Comparison of ENCODE assay signal across 8 cellular contexts in the genomic region with DNA sequence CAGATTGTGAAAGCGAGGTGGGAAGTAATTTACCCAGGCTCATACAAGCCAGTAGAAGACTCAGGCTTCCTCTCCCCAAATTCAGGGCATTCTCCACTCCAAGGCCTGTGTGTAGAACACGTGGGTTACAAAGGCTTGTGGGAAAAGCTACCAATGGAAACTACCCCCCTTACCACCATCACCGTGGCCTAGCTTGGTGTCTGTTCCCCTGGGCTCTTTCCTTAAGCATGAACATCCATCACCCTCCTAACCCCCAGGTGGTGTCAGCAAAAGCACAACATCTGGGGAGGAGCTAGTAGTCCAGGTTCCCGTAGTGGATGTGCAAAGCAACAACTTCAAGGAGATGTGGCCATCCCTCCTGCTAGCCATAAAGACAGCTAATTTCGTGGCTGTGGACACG. TPM values are rescaled to one million over a fixed set of nuclear protein-coding genes. Genes with fewer than 3 reads are reported as not detected.
DNase-seq lines count a peak whose midpoint lies in the region; ATAC-seq and TF ChIP-seq lines count a peak whose summit lies in the region.

No MANE protein-coding gene starts in this region.

- H3K4me3 ChIP-seq in GM06990 (replicated peaks; ENCODE audit: low read depth, low read length), result peak overlapping the region; percentile 93
- peak overlapping the region; percentile 92 for H3K4me3 ChIP-seq in MG63
- peak overlapping the region; percentile 89 for H3K4me3 ChIP-seq in astrocyte of the spinal cord (ENCODE audit: low read depth, low read length)
- peak overlapping the region; percentile 92 for H3K4me3 ChIP-seq in lower lobe of right lung
- peak overlapping the region; percentile 60 to 89 (median 68) for H3K4me3 ChIP-seq in transverse colon

- peak overlapping the region; percentile 99 for H3K27ac ChIP-seq in lower lobe of right lung
- peak overlapping the region; percentile 90 to 98 (median 96) for H3K27ac ChIP-seq in transverse colon

- no peak for ATAC-seq in lower lobe of right lung
- no peak for ATAC-seq in HG02885 (IDR thresholded peaks at IDR 0.05; ENCODE audit: poor library complexity, unreplicated experiment)

- TF ChIP-seq CTCF in GM06990 (IDR thresholded peaks at IDR 0.05; ENCODE audit: insufficient read depth, low read length, poor library complexity, severe bottlenecking) (no peak), astrocyte of the spinal cord (IDR thresholded peaks at IDR 0.05; ENCODE audit: low read depth, low read length) (no peak), lower lobe of right lung (IDR thresholded peaks at IDR 0.05) (no peak), transverse colon (IDR thresholded peaks at IDR 0.05) (no peak), GM13976 (IDR thresholded peaks at IDR 0.05; ENCODE audit: borderline replicate concordance, control extremely low read depth, extremely low read depth, insufficient read depth, missing control alignments) (no peak)

- WGBS in transverse colon (ENCODE audit: low coverage in 1 of 2), 2 donors, result 20% methylated on average over 6 of the region's 6 CpGs; no CpG with 5 or more reads in 1 of the 2 donors

- H3K4me1 ChIP-seq in lower lobe of right lung (peaks cover 34% of the 10 kb centered on the region), transverse colon (peaks cover 9 to 50% (median 37%) of the 10 kb centered on the region in 4 donors)

- no peaks in the 10 kb centered on the region for H3K27me3 ChIP-seq in GM06990 (replicated peaks; ENCODE audit: control insufficient read depth, insufficient read depth, low read length)
- no peaks in the 10 kb centered on the region for H3K27me3 ChIP-seq in MG63
- no peaks in the 10 kb centered on the region for H3K27me3 ChIP-seq in lower lobe of right lung (ENCODE audit: low read depth)
- H3K27me3 ChIP-seq in transverse colon, result no peaks in the 10 kb centered on the region

- in situ Hi-C loops in astrocyte of the spinal cord (cut with HindIII; ENCODE audit: low sequenced_read_pairs) (no loop called here), transverse colon (cut with MboI; ENCODE audit: low pct_ligation_motif_present in 1 of 4, low pct_unique_long_range_greater_than_20kb in 1 of 4, low sequenced_read_pairs in 3 of 4) (loop anchor here in 1 of 4 donors (10.0 kb wide), 1 partner anchor 234 kb away; no protein-coding TSS in a partner anchor), GM13976 (cut with MboI; ENCODE audit: low sequenced_read_pairs, unreplicated experiment) (no loop called here)

- no peak for TF ChIP-seq EP300 in transverse colon (IDR thresholded peaks at IDR 0.05; ENCODE audit: low read depth)

- H3K9me3 ChIP-seq in MG63 (no peaks in the 10 kb centered on the region), lower lobe of right lung (no peaks in the 10 kb centered on the region), transverse colon (no peaks in the 10 kb centered on the region)

- DNase-seq in GM06990 (ENCODE audit: extremely low read depth, insufficient read length), result no peak
- no peak for DNase-seq in MG63
- DNase-seq in astrocyte of the spinal cord (ENCODE audit: low read depth, low spot score), result no peak
- no peak for DNase-seq in lower lobe of right lung
- no peak for DNase-seq in transverse colon
- DNase-seq in NCI-H226, result no peak
- no peak for DNase-seq in GM13976 (ENCODE audit: low spot score)

- intact Hi-C loops in lower lobe of right lung (cut with DNase I), result no loop called here
- intact Hi-C loops in transverse colon (cut with DNase I; ENCODE audit: low total_unique reads), result no loop called here

- no peak for TF ChIP-seq POLR2A in transverse colon (IDR thresholded peaks at IDR 0.05)

- H3K36me3 ChIP-seq in GM06990 (ENCODE audit: control insufficient read depth, insufficient read depth, low read length) (peaks cover 25% of the 10 kb centered on the region), MG63 (peaks cover 40% of the 10 kb centered on the region), lower lobe of right lung (peaks cover 46% of the 10 kb centered on the region), transverse colon (peaks cover 0 to 26% (median 9%) of the 10 kb centered on the region in 4 donors)

RNA-seq across cellular contexts. Expression of gene MUTYH, which starts 0.6 kb away (rescaled TPM):
- total RNA-seq in MG63 (2014; rRNA removed; shearing (Covaris generic); ENCODE audit: low replicate concordance), result 8.1 and 11.6 TPM in 2 replicates
- total RNA-seq in lower lobe of right lung, result 23.7 TPM
- total RNA-seq in transverse colon, result 10 to 100 TPM; 28.7 to 78.2 (median 49.0) TPM

RNA-seq across cellular contexts. Expression of gene TOE1, which starts 0.8 kb away (rescaled TPM):
- 6.6 and 21.9 TPM in 2 replicates for total RNA-seq in MG63 (2014; rRNA removed; shearing (Covaris generic); ENCODE audit: low replicate concordance)
- total RNA-seq in lower lobe of right lung (11.5 TPM), transverse colon (10 to 100 TPM in 3 of 4 donors, 1 to 10 TPM in 1; 4.8 to 58.7 (median 16.4) TPM)

RNA-seq across cellular contexts. Expression of gene HPDL, which starts 14.1 kb away (rescaled TPM):
- 3.2 and 7.1 TPM in 2 replicates for total RNA-seq in MG63 (2014; rRNA removed; shearing (Covaris generic); ENCODE audit: low replicate concordance)
- total RNA-seq in lower lobe of right lung, result not detected
- total RNA-seq in transverse colon, result 1 to 10 TPM; 2.6 to 7.8 (median 4.3) TPM
